18 cellular contexts compared by ENCODE assay signal in genomic region chr1:64850846-64851245, GRCh38.
"Had no signal": no experiment of that assay in that cellular context is flagged by ENCODE, and none has a peak within 500 bp of the region (broad histone marks: within the 10 kb centered on the region; RNA-seq: fewer than 3 reads in every experiment).

No MANE protein-coding gene starts in this region.

- H3K27me3 ChIP-seq: gastroesophageal sphincter, heart left ventricle, spleen, tibial nerve had no signal

- H3K27ac ChIP-seq: gastroesophageal sphincter, heart left ventricle, tibial nerve had no signal

- H3K27ac Mint-ChIP-seq: activated naive CD4-positive, alpha-beta T cell treated with anti-CD3 and anti-CD28 coated beads, Interleukin-2, amount 50 U/mL, for 24 hours; stimulated activated naive CD8-positive, alpha-beta T cell treated with anti-CD3 and anti-CD28 coated beads, Interleukin-15, Interleukin-2, amounts not matched to agents 100 ng/mL and 50 ng/mL, for 24 hours had no signal

- ATAC-seq: esophagus mucosa; gastroesophageal sphincter; heart left ventricle; left ventricle myocardium superior; naive thymus-derived CD8-positive, alpha-beta T cell had no signal

- H3K27me3 Mint-ChIP-seq: activated CD4-positive, alpha-beta memory T cell treated with anti-CD3 and anti-CD28 coated beads for 36 hours; activated naive CD4-positive, alpha-beta T cell treated with anti-CD3 and anti-CD28 coated beads, Interleukin-2, amount 50 U/mL, for 24 hours; naive thymus-derived CD8-positive, alpha-beta T cell; stimulated activated naive CD8-positive, alpha-beta T cell treated with anti-CD3 and anti-CD28 coated beads, Interleukin-15, Interleukin-2, amounts not matched to agents 100 ng/mL and 50 ng/mL, for 24 hours had no signal

- H3K4me1 Mint-ChIP-seq: activated naive CD4-positive, alpha-beta T cell treated with anti-CD3 and anti-CD28 coated beads, Interleukin-2, amount 50 U/mL, for 24 hours; brain had no signal

- H3K4me3 Mint-ChIP-seq: activated CD4-positive, alpha-beta memory T cell treated with anti-CD3 and anti-CD28 coated beads for 36 hours; activated naive CD4-positive, alpha-beta T cell treated with anti-CD3 and anti-CD28 coated beads, Interleukin-2, amount 50 U/mL, for 24 hours; brain; stimulated activated naive CD8-positive, alpha-beta T cell treated with anti-CD3 and anti-CD28 coated beads, Interleukin-15, Interleukin-2, amounts not matched to agents 100 ng/mL and 50 ng/mL, for 24 hours had no signal

- H3K4me1 ChIP-seq: tibial nerve had no signal

- DNase-seq: activated CD4-positive, alpha-beta memory T cell treated with anti-CD3 and anti-CD28 coated beads for 36 hours; activated effector memory CD4-positive, alpha-beta T cell treated with Interleukin-2 at 50 U/mL for 16 hours; activated T-cell treated with anti-CD3 and anti-CD28 coated beads for 4 hours; cortex of kidney; effector CD4-positive, alpha-beta T cell; heart left ventricle; kidney glomerular epithelial cell; left ventricle myocardium superior; naive thymus-derived CD8-positive, alpha-beta T cell; posterior cingulate gyrus; spleen; SW 1271 had no signal

- H3K9me3 Mint-ChIP-seq: activated CD4-positive, alpha-beta memory T cell treated with anti-CD3 and anti-CD28 coated beads for 36 hours; activated naive CD4-positive, alpha-beta T cell treated with anti-CD3 and anti-CD28 coated beads, Interleukin-2, amount 50 U/mL, for 24 hours; brain; naive thymus-derived CD8-positive, alpha-beta T cell; stimulated activated naive CD8-positive, alpha-beta T cell treated with anti-CD3 and anti-CD28 coated beads, Interleukin-15, Interleukin-2, amounts not matched to agents 100 ng/mL and 50 ng/mL, for 24 hours had no signal
